1 cellular context compared by ENCODE assay signal in the genomic region with DNA sequence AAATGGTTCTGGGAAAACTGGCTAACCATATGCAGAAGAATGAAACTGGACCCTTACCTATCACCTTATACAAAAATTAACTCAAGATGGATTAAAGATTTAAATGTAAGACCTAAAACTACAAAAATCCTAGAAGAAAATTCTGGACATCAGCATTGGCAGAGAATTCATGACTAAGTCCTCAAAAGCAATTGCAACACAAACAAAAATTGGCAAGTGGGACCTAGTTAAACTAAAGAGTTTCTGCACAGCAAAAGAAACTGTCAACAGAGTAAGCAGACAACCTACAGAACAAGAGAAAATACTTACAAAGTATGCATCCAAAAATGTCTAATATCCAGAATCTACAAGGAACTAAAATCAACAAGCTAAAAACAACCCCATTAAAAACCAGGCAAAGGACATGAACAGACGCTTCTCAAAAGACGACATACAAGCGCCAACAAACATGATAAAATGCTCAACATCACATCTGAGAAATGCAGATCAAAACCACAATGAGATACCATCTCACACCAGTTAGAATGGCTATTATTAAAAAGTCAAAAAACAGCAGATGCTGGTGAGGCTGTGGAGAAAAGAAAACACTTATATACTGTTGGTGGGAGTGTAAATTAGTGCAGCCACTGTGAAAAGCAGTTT.
TF ChIP-seq lines count a peak whose summit lies in the region.

No MANE protein-coding gene starts in this region.

TF ChIP-seq in HEK293, 187 proteins besides CTCF, POLR2A, EP300 and RAD21:
- 0 out of 2 replicates have a peak, but pooled peaks have one; percentile 18 for TF ChIP-seq ZNF335 (tag by site-specific recombination; conservative IDR thresholded peaks at IDR 0.05)
